8 cellular contexts compared by ENCODE assay signal in the genomic region with DNA sequence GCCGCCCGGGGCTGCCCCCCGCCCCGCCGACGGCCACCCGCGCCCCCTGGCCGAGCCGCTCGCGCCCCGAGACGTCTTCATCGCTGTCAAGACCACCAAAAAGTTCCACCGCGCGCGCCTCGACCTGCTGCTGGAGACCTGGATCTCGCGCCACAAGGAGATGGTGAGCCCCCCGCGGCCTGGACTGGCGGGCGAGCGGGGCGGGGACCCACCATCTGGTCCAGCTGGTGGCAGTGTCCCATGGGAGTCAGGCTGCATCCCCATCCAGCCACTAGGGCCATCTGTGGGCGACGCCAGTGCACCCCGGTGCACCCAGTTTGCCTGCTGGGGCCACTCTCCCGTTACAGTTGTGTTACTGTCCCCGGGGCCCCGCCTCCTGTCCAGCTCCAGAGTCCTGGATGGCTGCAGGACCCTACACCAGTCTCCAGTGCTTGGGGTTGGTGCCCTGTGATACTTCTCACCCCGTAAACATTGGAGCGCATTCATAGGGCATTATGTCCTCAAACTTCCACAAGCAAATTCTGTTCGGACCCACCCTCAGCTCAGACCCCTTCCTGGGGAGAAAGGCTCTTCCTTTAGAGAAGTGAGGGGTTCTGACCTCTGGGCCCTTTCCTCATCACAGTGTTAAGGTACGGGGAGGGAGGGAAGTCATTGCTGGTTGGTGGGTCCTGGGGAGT. TPM values are rescaled to one million over a fixed set of nuclear protein-coding genes. Genes with fewer than 3 reads are reported as not detected.
A peak's percentile ranks its signal among the peaks of the same experiment; 100 is the strongest.
DNase-seq lines count a peak whose midpoint lies in the region; TF ChIP-seq lines count a peak whose summit lies in the region.

No MANE protein-coding gene starts in this region.

- H3K27ac ChIP-seq in OCI-LY1 (ENCODE audit: low read depth, low read length, poor library complexity, severe bottlenecking), result no peak overlapping the region
- H3K27ac ChIP-seq in mesenchymal stem cell (ENCODE audit: low read length, poor library complexity, severe bottlenecking), result peak overlapping the region; percentile 31
- H3K27ac ChIP-seq in vagina, result peak overlapping the region; percentile 73

- TF ChIP-seq CTCF in OCI-LY1 (IDR thresholded peaks at IDR 0.05; ENCODE audit: low read length), result no peak
- TF ChIP-seq CTCF in vagina (IDR thresholded peaks at IDR 0.05), result no peak

- no peak overlapping the region for H2AK5ac ChIP-seq in mesenchymal stem cell (ENCODE audit: low read length, severe bottlenecking)

- no peaks in the 10 kb centered on the region for H4K20me1 ChIP-seq in OCI-LY1 (ENCODE audit: insufficient read depth, low read length)

- H3K23ac ChIP-seq in mesenchymal stem cell (ENCODE audit: low read length in 2 of 2), result no peak overlapping the region

- H3K9me2 ChIP-seq in OCI-LY1 (ENCODE audit: low read depth, low read length), result no peaks in the 10 kb centered on the region

- peak overlapping the region; percentile 34; the same call in 1 of the 2 replicates for H3K4me2 ChIP-seq in OCI-LY1 (ENCODE audit: low read length)
- peak overlapping the region; percentile 90 for H3K4me2 ChIP-seq in mesenchymal stem cell (ENCODE audit: low read length, poor library complexity, severe bottlenecking)

- no peaks in the 10 kb centered on the region for H3K36me3 ChIP-seq in OCI-LY1 (ENCODE audit: insufficient read depth, low read length)
- H3K36me3 ChIP-seq in mesenchymal stem cell (ENCODE audit: control insufficient read depth in 1 of 2, insufficient read depth in 2 of 2, low read depth in 1 of 2, low read length in 2 of 2), result peaks cover 0 to 39% of the 10 kb centered on the region in 2 experiments
- H3K36me3 ChIP-seq in vagina, result no peaks in the 10 kb centered on the region

- in situ Hi-C loops in T47D (cut with HindIII; ENCODE audit: low pct_unique_long_range_greater_than_20kb, low sequenced_read_pairs), result no loop called here

- H3K18ac ChIP-seq in mesenchymal stem cell (ENCODE audit: low read depth in 1 of 2, low read length in 2 of 2), result no peak overlapping the region

- H3K79me1 ChIP-seq in mesenchymal stem cell (replicated peaks; ENCODE audit: low read length, poor library complexity, severe bottlenecking), result no peaks in the 10 kb centered on the region

- intact Hi-C loops in vagina (cut with DNase I), result no loop called here

- no peaks in the 10 kb centered on the region for H3K9me3 ChIP-seq in OCI-LY1 (ENCODE audit: low read length)
- H3K9me3 ChIP-seq in mesenchymal stem cell (ENCODE audit: control insufficient read depth, low read length), result no peaks in the 10 kb centered on the region
- H3K9me3 ChIP-seq in vagina, result no peaks in the 10 kb centered on the region

- 5% methylated on average over 35 of the region's 38 CpGs for WGBS in mesenchymal stem cell

- peak; percentile 49 for DNase-seq in activated T-cell treated with anti-CD3 and anti-CD28 coated beads, Interleukin-2, amount 50 U/mL, for 1 hour
- DNase-seq in activated T-cell treated with anti-CD3 and anti-CD28 coated beads for 4 hours (no peak), T47D (ENCODE audit: low read depth in 1 of 2, low spot score in 1 of 2) (peak; percentile 54 to 79), mesenchymal stem cell (no peak), vagina (ENCODE audit: extremely low spot score in 2 of 2) (no peak), NCI-H1694 (lab: John Stamatoyannopoulos, UW) (no peak), NCI-H187 treated with DMSO at 0.1 percent for 48 hours (lab: John Stamatoyannopoulos, UW) (no peak)

- no peak overlapping the region for H3K4ac ChIP-seq in mesenchymal stem cell (ENCODE audit: low read depth in 1 of 2, low read length in 2 of 2)

- H3K9ac ChIP-seq in OCI-LY1 (ENCODE audit: low read length) (no peak overlapping the region), mesenchymal stem cell (ENCODE audit: low read length) (no peak overlapping the region)

- H3F3A ChIP-seq in OCI-LY1 (ENCODE audit: insufficient read depth, low read length), result no peaks in the 10 kb centered on the region

- H4K8ac ChIP-seq in mesenchymal stem cell (ENCODE audit: low read length), result no peak overlapping the region

- H4K91ac ChIP-seq in mesenchymal stem cell (ENCODE audit: low read length), result no peak overlapping the region

- H3K4me3 ChIP-seq in OCI-LY1 (ENCODE audit: low read depth, low read length, poor library complexity, severe bottlenecking) (no peak overlapping the region), mesenchymal stem cell (ENCODE audit: insufficient read depth in 1 of 2, low read depth in 1 of 2, low read length in 2 of 2) (peak overlapping the region; percentile 59 to 79), vagina (peak overlapping the region; percentile 59 to 81)

- H2BK15ac ChIP-seq in mesenchymal stem cell (ENCODE audit: low read depth, poor library complexity, severe bottlenecking), result no peak overlapping the region

- H2BK5ac ChIP-seq in mesenchymal stem cell (ENCODE audit: low read depth, low read length, poor library complexity, severe bottlenecking), result no peak overlapping the region

- no peak for TF ChIP-seq POLR2A in vagina (IDR thresholded peaks at IDR 0.05)

- no peak overlapping the region for H2BK12ac ChIP-seq in mesenchymal stem cell (ENCODE audit: low read length in 2 of 2)

- no peaks in the 10 kb centered on the region for H3K79me2 ChIP-seq in OCI-LY1 (ENCODE audit: insufficient read depth, low read length)

- H2BK120ac ChIP-seq in mesenchymal stem cell (ENCODE audit: low read depth, low read length), result no peak overlapping the region

- H3K4me1 ChIP-seq in OCI-LY1 (ENCODE audit: insufficient read depth, low read length, severe bottlenecking) (peaks cover 11% of the 10 kb centered on the region), mesenchymal stem cell (ENCODE audit: control insufficient read depth, insufficient read depth, low read depth, low read length) (peaks cover 70% of the 10 kb centered on the region), vagina (peaks cover 78% of the 10 kb centered on the region)

- H3K27me3 ChIP-seq in OCI-LY1 (ENCODE audit: insufficient read depth, low read length) (peaks cover 17% of the 10 kb centered on the region), mesenchymal stem cell (ENCODE audit: control insufficient read depth in 1 of 2, insufficient read depth in 1 of 2, low read length in 2 of 2) (no peaks in the 10 kb centered on the region), vagina (no peaks in the 10 kb centered on the region)

- no peak overlapping the region for H3K14ac ChIP-seq in mesenchymal stem cell (ENCODE audit: low read length in 2 of 2)

- H2AFZ ChIP-seq in OCI-LY1 (ENCODE audit: low read length) (no peak overlapping the region), mesenchymal stem cell (ENCODE audit: low read depth, low read length) (no peak overlapping the region)

RNA-seq across cellular contexts. Expression of a gene that starts 0.7 kb away (rescaled TPM):
- 0.22 TPM for polyA plus RNA-seq in mesenchymal stem cell (2013, experiment 1 of 2)
- 0.21 TPM for polyA plus RNA-seq in mesenchymal stem cell (2013, experiment 2 of 2)
- total RNA-seq in vagina, result 36.8 TPM

RNA-seq across cellular contexts. Expression of a gene that starts 35.1 kb away (rescaled TPM):
- 10.5 TPM for polyA plus RNA-seq in mesenchymal stem cell (2013, experiment 1 of 2)
- 10.6 TPM for polyA plus RNA-seq in mesenchymal stem cell (2013, experiment 2 of 2)
- total RNA-seq in vagina, result 66.0 TPM

RNA-seq across cellular contexts. Expression of a gene that starts 38.5 kb away (rescaled TPM):
- 10.2 TPM for polyA plus RNA-seq in mesenchymal stem cell (2013, experiment 1 of 2)
- 10.0 TPM for polyA plus RNA-seq in mesenchymal stem cell (2013, experiment 2 of 2)
- 5.2 TPM for total RNA-seq in vagina

RNA-seq across cellular contexts. Expression of a gene that starts 44.1 kb away (rescaled TPM):
- polyA plus RNA-seq in mesenchymal stem cell (2013, experiment 1 of 2), result not detected
- not detected for polyA plus RNA-seq in mesenchymal stem cell (2013, experiment 2 of 2)
- total RNA-seq in vagina, result not detected

Comparison
In these comparisons a context has a peak if more than half of its experiments do, and no peak if none do; other contexts are left out.
1. DNase-seq: peak in activated T-cell treated with anti-CD3 and anti-CD28 coated beads, Interleukin-2, amount 50 U/mL, for 1 hour (single experiment) and T47D (2 of 2); none in activated T-cell treated with anti-CD3 and anti-CD28 coated beads for 4 hours (single experiment), mesenchymal stem cell (single experiment), vagina (0 of 2), NCI-H1694 (single experiment) and NCI-H187 treated with DMSO at 0.1 percent for 48 hours (single experiment).